9 cellular contexts compared by ENCODE assay signal in the genomic region with DNA sequence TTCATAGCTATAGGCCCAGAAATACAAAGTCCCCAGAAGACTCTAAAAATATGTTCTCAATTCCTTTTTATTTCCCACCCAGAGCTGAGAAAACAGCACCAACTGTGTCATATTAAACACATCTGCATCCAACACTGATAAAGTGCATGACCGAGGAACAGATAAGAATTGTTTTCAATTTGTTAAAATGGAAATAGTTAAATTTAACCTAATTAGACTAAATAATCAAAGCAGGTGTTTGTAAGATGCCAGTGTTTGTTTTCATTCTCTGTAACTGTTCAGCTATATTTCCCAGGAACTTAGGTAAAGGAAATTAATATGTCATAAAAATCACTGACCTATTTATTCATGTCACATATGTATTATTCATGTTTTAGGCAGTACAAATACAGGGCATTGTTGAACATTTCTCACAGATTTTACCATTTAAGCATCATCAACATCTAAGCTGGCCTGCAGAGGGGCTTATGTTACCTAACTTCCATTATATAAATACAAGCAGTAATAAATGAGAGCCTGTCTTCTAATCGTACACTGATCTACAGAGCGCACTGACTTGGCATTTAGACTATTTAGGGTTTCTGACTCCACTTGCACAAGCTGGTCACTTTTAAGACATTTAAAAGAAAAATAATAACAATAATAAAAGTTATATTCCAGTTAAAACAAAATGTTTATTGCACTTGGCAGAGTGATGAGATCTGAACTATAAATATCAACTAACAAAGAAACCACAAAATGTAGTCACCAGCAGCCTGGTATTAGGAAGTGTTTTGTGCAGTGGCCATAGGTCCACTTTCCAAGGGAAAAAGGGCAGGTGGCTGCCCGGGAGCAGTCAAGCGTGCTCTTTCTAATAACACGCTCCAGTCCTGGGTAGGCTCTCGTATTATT.
DNase-seq lines count a peak whose midpoint lies in the region; ATAC-seq and TF ChIP-seq lines count a peak whose summit lies in the region.
"Had no signal": no experiment of that assay in that cellular context is flagged by ENCODE, and none has a peak within 500 bp of the region (broad histone marks: within the 10 kb centered on the region; RNA-seq: fewer than 3 reads in every experiment).

No MANE protein-coding gene starts in this region.

- H3K27ac Mint-ChIP-seq in glutamatergic neuron (ENCODE audit: unreplicated experiment), result no peak overlapping the region

- no peak overlapping the region for H3K27ac ChIP-seq in RWPE2 (ENCODE audit: poor library complexity, severe bottlenecking)
- peak overlapping the region in 11 of 12 donors; percentile 19 to 74 (median 61) for H3K27ac ChIP-seq in heart left ventricle
- H3K27ac ChIP-seq in spleen, result peak overlapping the region in 7 of 8 donors; percentile 9 to 67 (median 53)

- H3K9me3 Mint-ChIP-seq in glutamatergic neuron (ENCODE audit: unreplicated experiment), result no peaks in the 10 kb centered on the region

- H3K9me3 ChIP-seq in RWPE2 (ENCODE audit: severe bottlenecking) (no peaks in the 10 kb centered on the region), heart left ventricle (no peaks in the 10 kb centered on the region), spleen (no peaks in the 10 kb centered on the region)

- 63 to 74% (median 66%) methylated on average over 7 of the region's 7 CpGs for WGBS in heart left ventricle, 4 donors
- WGBS in spleen, 5 donors, result 78 to 87% (median 87%) methylated on average over 7 of the region's 7 CpGs

- intact Hi-C loops in heart left ventricle (cut with DNase I) (loop anchor here in 1 of 10 donors (5.0 kb wide), 1 partner anchor 36 kb away; no protein-coding TSS in a partner anchor), spleen (cut with DNase I; ENCODE audit: low total_unique reads) (no loop called here)

- H3K4me3 ChIP-seq in RWPE2 (ENCODE audit: severe bottlenecking), result no peak overlapping the region
- H3K4me3 ChIP-seq in heart left ventricle, result no peak overlapping the region
- H3K4me3 ChIP-seq in spleen, result no peak overlapping the region

- H3K36me3 Mint-ChIP-seq in glutamatergic neuron (ENCODE audit: unreplicated experiment), result no peaks in the 10 kb centered on the region

- H3K4me1 ChIP-seq in RWPE2 (ENCODE audit: insufficient read depth, poor library complexity, severe bottlenecking) (peaks cover 19% of the 10 kb centered on the region), heart left ventricle (peaks cover 4 to 38% (median 22%) of the 10 kb centered on the region in 12 donors), spleen (peaks cover 0 to 46% (median 6%) of the 10 kb centered on the region in 6 donors)

- TF ChIP-seq POLR2A in heart left ventricle (IDR thresholded peaks at IDR 0.05), result no peak
- no peak for TF ChIP-seq POLR2A in spleen (IDR thresholded peaks at IDR 0.05)

- TF ChIP-seq CTCF in RWPE2 (IDR thresholded peaks at IDR 0.05; ENCODE audit: poor library complexity, severe bottlenecking) (no peak), heart left ventricle (IDR thresholded peaks at IDR 0.05) (no peak), spleen (IDR thresholded peaks at IDR 0.05 in 8 of 11, conservative IDR thresholded peaks at IDR 0.05 in 3 of 11) (no peak), omental fat pad (IDR thresholded peaks at IDR 0.05) (no peak), glutamatergic neuron (IDR thresholded peaks at IDR 0.05; ENCODE audit: partially characterized antibody, unreplicated experiment) (no peak)

- 0 out of 2 replicates have a peak, but pooled peaks cover 3% of the 10 kb centered on the region for H3K36me3 ChIP-seq in RWPE2 (ENCODE audit: low read depth)
- H3K36me3 ChIP-seq in heart left ventricle, result no peaks in the 10 kb centered on the region
- peaks cover 0 to 8% (median 0%) of the 10 kb centered on the region in 6 donors for H3K36me3 ChIP-seq in spleen

- DNase-seq in GM04503 (ENCODE audit: low read depth), result peak; percentile 71
- no peak for DNase-seq in RWPE2 (ENCODE audit: low spot score)
- peak in 1 of 5 donors; percentile 11 for DNase-seq in heart left ventricle
- no peak for DNase-seq in spleen
- no peak for DNase-seq in NCI-H1930 (lab: John Stamatoyannopoulos, UW)
- DNase-seq in omental fat pad (ENCODE audit: low spot score), result no peak
- DNase-seq in glutamatergic neuron, result no peak
- DNase-seq: substantia nigra had no signal

- ATAC-seq in RWPE2 (ENCODE audit: low read depth), result peak; percentile 53; the same call in 2 of the 3 replicates
- ATAC-seq in heart left ventricle, result peak in 3 of 4 donors; percentile 50 to 57 (median 52)
- ATAC-seq in omental fat pad (ENCODE audit: low FRiP score), result no peak
- ATAC-seq in GM19455 (IDR thresholded peaks at IDR 0.05; ENCODE audit: unreplicated experiment), result no peak

- H3K27me3 Mint-ChIP-seq in glutamatergic neuron (ENCODE audit: unreplicated experiment), result no peaks in the 10 kb centered on the region

- H3K4me1 Mint-ChIP-seq in glutamatergic neuron (ENCODE audit: low read depth, unreplicated experiment), result peaks cover 5% of the 10 kb centered on the region

- no peaks in the 10 kb centered on the region for H3K27me3 ChIP-seq in RWPE2 (ENCODE audit: insufficient read depth, poor library complexity, severe bottlenecking)
- no peaks in the 10 kb centered on the region for H3K27me3 ChIP-seq in heart left ventricle
- H3K27me3 ChIP-seq in spleen (replicated peaks in 1 of 7), result no peaks in the 10 kb centered on the region

- no peak overlapping the region for H3K4me3 Mint-ChIP-seq in glutamatergic neuron (ENCODE audit: unreplicated experiment)

Comparison
In these comparisons a context has a peak if more than half of its experiments do, and no peak if none do; other contexts are left out.
1. ATAC-seq: peak in RWPE2 (single experiment) and heart left ventricle (3 of 4); none in omental fat pad (single experiment) and GM19455 (single experiment).